In the genomic region with DNA sequence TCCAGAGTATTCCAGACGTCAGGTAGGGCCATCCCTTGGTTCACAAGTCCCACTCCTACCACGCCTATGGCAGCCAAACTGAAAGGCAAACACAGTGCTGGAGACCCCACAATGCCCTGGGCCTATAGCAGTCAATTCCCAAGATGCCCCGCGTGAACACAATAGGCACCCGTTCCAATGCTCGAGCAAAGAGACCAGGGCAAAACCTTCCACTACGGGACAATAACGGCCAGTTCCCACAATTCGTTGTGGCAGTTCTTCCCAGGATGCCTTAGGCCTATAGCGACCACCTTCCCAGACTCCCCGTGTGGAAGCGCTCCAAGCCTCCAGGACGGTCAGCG, we compare ENCODE assay signal across 8 cellular contexts. TPM values are rescaled to one million over a fixed set of nuclear protein-coding genes. Genes with fewer than 3 reads are reported as not detected.
DNase-seq lines count a peak whose midpoint lies in the region; ATAC-seq and TF ChIP-seq lines count a peak whose summit lies in the region.

No MANE protein-coding gene starts in this region.

- no peaks in the 10 kb centered on the region for H3K27me3 ChIP-seq in neutrophil

- H3K4me1 Mint-ChIP-seq in activated CD8-positive, alpha-beta memory T cell treated with anti-CD3 and anti-CD28 coated beads, Interleukin-2, amount 10 ng/mL, durations not matched to agents 7 days and 5 days: peaks cover 19% of the 10 kb centered on the region
- peaks cover 17% of the 10 kb centered on the region for H3K4me1 Mint-ChIP-seq in activated CD4-positive, alpha-beta memory T cell treated with anti-CD3 and anti-CD28 coated beads, Interleukin-2, amount 10 ng/mL, durations not matched to agents 7 days and 5 days

- POLR2A ChIA-PET in activated CD4-positive, alpha-beta memory T cell treated with anti-CD3 and anti-CD28 coated beads, Interleukin-2, amount 10 ng/mL, durations not matched to agents 7 days and 5 days (lab: Charles Lee): interaction anchor here (1.2 kb wide), 1 partner anchor 21 kb away, joined by 5 read pairs; no protein-coding TSS in a partner anchor

- H3K4me3 ChIP-seq in neutrophil (ENCODE audit: low read depth in 1 of 2, low read length in 1 of 2): peak overlapping the region; percentile 84 to 94

- peak; percentile 53 for ATAC-seq in activated CD8-positive, alpha-beta memory T cell treated with anti-CD3 and anti-CD28 coated beads, Interleukin-2, amount 10 ng/mL, durations not matched to agents 7 days and 5 days
- ATAC-seq in HG02938 (IDR thresholded peaks at IDR 0.05; ENCODE audit: unreplicated experiment): peak; percentile 21

- no peaks in the 10 kb centered on the region for H3K9me3 Mint-ChIP-seq in activated CD8-positive, alpha-beta memory T cell treated with anti-CD3 and anti-CD28 coated beads, Interleukin-2, amount 10 ng/mL, durations not matched to agents 7 days and 5 days (ENCODE audit: low read depth)
- H3K9me3 Mint-ChIP-seq in activated CD4-positive, alpha-beta memory T cell treated with anti-CD3 and anti-CD28 coated beads, Interleukin-2, amount 10 ng/mL, durations not matched to agents 7 days and 5 days: no peaks in the 10 kb centered on the region

- H3K4me1 ChIP-seq in neutrophil (ENCODE audit: control insufficient read depth in 1 of 2, insufficient read depth in 1 of 2, low read depth in 1 of 2, low read length in 1 of 2): peaks cover 10 to 14% of the 10 kb centered on the region in 2 experiments

- DNase-seq in activated CD8-positive, alpha-beta memory T cell treated with anti-CD3 and anti-CD28 coated beads, Interleukin-2, amount 10 ng/mL, durations not matched to agents 7 days and 5 days: peak; percentile 80
- DNase-seq in activated CD8-positive, alpha-beta memory T cell treated with anti-CD3 and anti-CD28 coated beads for 24 hours: no peak
- DNase-seq in NCI-H2171 treated with DMSO at 0.1 percent for 48 hours (lab: John Stamatoyannopoulos, UW): peak; percentile 90
- DNase-seq in activated CD4-positive, alpha-beta memory T cell treated with anti-CD3 and anti-CD28 coated beads, Interleukin-2, amount 10 ng/mL, durations not matched to agents 7 days and 5 days: peak; percentile 63
- DNase-seq in fibroblast of peridontal ligament (ENCODE audit: extremely low read depth): peak; percentile 36
- DNase-seq in HT-29 (ENCODE audit: low spot score): no peak

- no peaks in the 10 kb centered on the region for H3K27me3 Mint-ChIP-seq in activated CD8-positive, alpha-beta memory T cell treated with anti-CD3 and anti-CD28 coated beads, Interleukin-2, amount 10 ng/mL, durations not matched to agents 7 days and 5 days
- H3K27me3 Mint-ChIP-seq in activated CD4-positive, alpha-beta memory T cell treated with anti-CD3 and anti-CD28 coated beads, Interleukin-2, amount 10 ng/mL, durations not matched to agents 7 days and 5 days: no peaks in the 10 kb centered on the region

- H3K27ac ChIP-seq in neutrophil: peak overlapping the region; percentile 89

- H3K9me3 ChIP-seq in neutrophil: no peaks in the 10 kb centered on the region

- CTCF ChIA-PET in activated CD8-positive, alpha-beta memory T cell treated with anti-CD3 and anti-CD28 coated beads, Interleukin-2, amount 10 ng/mL, durations not matched to agents 7 days and 5 days (lab: Charles Lee): interaction anchor here (0.8 to 0.9 kb wide), 2 partner anchors 22 to 49 kb away, joined by 3 read pairs; no protein-coding TSS in a partner anchor
- CTCF ChIA-PET in activated CD4-positive, alpha-beta memory T cell treated with anti-CD3 and anti-CD28 coated beads, Interleukin-2, amount 10 ng/mL, durations not matched to agents 7 days and 5 days (lab: Charles Lee): interaction anchor here (0.6 to 1.2 kb wide), 3 partner anchors 24 to 1137 kb away, joined by 3 to 4 read pairs (median 4); no protein-coding TSS in a partner anchor

- TF ChIP-seq CTCF in neutrophil (IDR thresholded peaks at IDR 0.05): no peak

- no peaks in the 10 kb centered on the region for H3K36me3 Mint-ChIP-seq in activated CD8-positive, alpha-beta memory T cell treated with anti-CD3 and anti-CD28 coated beads, Interleukin-2, amount 10 ng/mL, durations not matched to agents 7 days and 5 days
- no peaks in the 10 kb centered on the region for H3K36me3 Mint-ChIP-seq in activated CD4-positive, alpha-beta memory T cell treated with anti-CD3 and anti-CD28 coated beads, Interleukin-2, amount 10 ng/mL, durations not matched to agents 7 days and 5 days (ENCODE audit: low read depth)

- H3K36me3 ChIP-seq in neutrophil: no peaks in the 10 kb centered on the region

- H3K27ac Mint-ChIP-seq in activated CD8-positive, alpha-beta memory T cell treated with anti-CD3 and anti-CD28 coated beads, Interleukin-2, amount 10 ng/mL, durations not matched to agents 7 days and 5 days: peak overlapping the region; percentile 94
- peak overlapping the region; percentile 91 for H3K27ac Mint-ChIP-seq in activated CD4-positive, alpha-beta memory T cell treated with anti-CD3 and anti-CD28 coated beads, Interleukin-2, amount 10 ng/mL, durations not matched to agents 7 days and 5 days

- H3K4me3 Mint-ChIP-seq in activated CD8-positive, alpha-beta memory T cell treated with anti-CD3 and anti-CD28 coated beads, Interleukin-2, amount 10 ng/mL, durations not matched to agents 7 days and 5 days: peak overlapping the region; percentile 89
- peak overlapping the region; percentile 93 for H3K4me3 Mint-ChIP-seq in activated CD4-positive, alpha-beta memory T cell treated with anti-CD3 and anti-CD28 coated beads, Interleukin-2, amount 10 ng/mL, durations not matched to agents 7 days and 5 days

RNA-seq across cellular contexts. Expression of a gene that starts 0.5 kb away (rescaled TPM):
- total RNA-seq in activated CD8-positive, alpha-beta memory T cell treated with anti-CD3 and anti-CD28 coated beads, Interleukin-2, amount 10 ng/mL, durations not matched to agents 7 days and 5 days: 10 to 100 TPM; 23.0 to 23.2 TPM
- 10 to 100 TPM; 19.7 to 20.6 TPM for total RNA-seq in activated CD4-positive, alpha-beta memory T cell treated with anti-CD3 and anti-CD28 coated beads, Interleukin-2, amount 10 ng/mL, durations not matched to agents 7 days and 5 days
- total RNA-seq in HT-29 (2014; rRNA removed; shearing (Covaris generic)): 92.9 and 100 TPM in 2 replicates

RNA-seq across cellular contexts. Expression of a gene that starts 7.0 kb away (rescaled TPM):
- total RNA-seq in activated CD8-positive, alpha-beta memory T cell treated with anti-CD3 and anti-CD28 coated beads, Interleukin-2, amount 10 ng/mL, durations not matched to agents 7 days and 5 days: under 1 TPM; 0.37 to 0.79 TPM
- under 1 TPM; 0.28 to 0.45 TPM for total RNA-seq in activated CD4-positive, alpha-beta memory T cell treated with anti-CD3 and anti-CD28 coated beads, Interleukin-2, amount 10 ng/mL, durations not matched to agents 7 days and 5 days
- total RNA-seq in HT-29 (2014; rRNA removed; shearing (Covaris generic)): 0.50 and 0.74 TPM in 2 replicates

RNA-seq across cellular contexts. Expression of a gene that starts 20.8 kb away (rescaled TPM):
- total RNA-seq in activated CD8-positive, alpha-beta memory T cell treated with anti-CD3 and anti-CD28 coated beads, Interleukin-2, amount 10 ng/mL, durations not matched to agents 7 days and 5 days: under 1 TPM; 0.09 to 0.12 TPM
- under 1 TPM; 0.43 to 0.60 TPM for total RNA-seq in activated CD4-positive, alpha-beta memory T cell treated with anti-CD3 and anti-CD28 coated beads, Interleukin-2, amount 10 ng/mL, durations not matched to agents 7 days and 5 days
- total RNA-seq in HT-29 (2014; rRNA removed; shearing (Covaris generic)): 2.7 and 6.4 TPM in 2 replicates

RNA-seq across cellular contexts. Expression of a gene that starts 22.5 kb away (rescaled TPM):
- 10 to 100 TPM; 18.6 to 21.3 TPM for total RNA-seq in activated CD8-positive, alpha-beta memory T cell treated with anti-CD3 and anti-CD28 coated beads, Interleukin-2, amount 10 ng/mL, durations not matched to agents 7 days and 5 days
- total RNA-seq in activated CD4-positive, alpha-beta memory T cell treated with anti-CD3 and anti-CD28 coated beads, Interleukin-2, amount 10 ng/mL, durations not matched to agents 7 days and 5 days: 10 to 100 TPM; 13.2 to 13.5 TPM
- total RNA-seq in HT-29 (2014; rRNA removed; shearing (Covaris generic)): 29.6 and 41.8 TPM in 2 replicates

RNA-seq across cellular contexts. Expression of a gene that starts 23.0 kb away (rescaled TPM):
- 10 to 100 TPM; 12.9 to 23.0 TPM for total RNA-seq in activated CD8-positive, alpha-beta memory T cell treated with anti-CD3 and anti-CD28 coated beads, Interleukin-2, amount 10 ng/mL, durations not matched to agents 7 days and 5 days
- total RNA-seq in activated CD4-positive, alpha-beta memory T cell treated with anti-CD3 and anti-CD28 coated beads, Interleukin-2, amount 10 ng/mL, durations not matched to agents 7 days and 5 days: 10 to 100 TPM; 15.3 to 16.5 TPM
- total RNA-seq in HT-29 (2014; rRNA removed; shearing (Covaris generic)): 23.0 and 26.0 TPM in 2 replicates

Comparison
In these comparisons a context has a peak if more than half of its experiments do, and no peak if none do; other contexts are left out.
1. DNase-seq: peak in activated CD8-positive, alpha-beta memory T cell treated with anti-CD3 and anti-CD28 coated beads, Interleukin-2, amount 10 ng/mL, durations not matched to agents 7 days and 5 days (single experiment), NCI-H2171 treated with DMSO at 0.1 percent for 48 hours (single experiment), activated CD4-positive, alpha-beta memory T cell treated with anti-CD3 and anti-CD28 coated beads, Interleukin-2, amount 10 ng/mL, durations not matched to agents 7 days and 5 days (single experiment) and fibroblast of peridontal ligament (single experiment); none in activated CD8-positive, alpha-beta memory T cell treated with anti-CD3 and anti-CD28 coated beads for 24 hours (single experiment) and HT-29 (single experiment).